In genomic region chr3:127158614-127159221, GRCh38 we compare ENCODE assay signal across 11 cellular contexts. TPM values are rescaled to one million over a fixed set of nuclear protein-coding genes. Genes with fewer than 3 reads are reported as not detected.
DNase-seq lines count a peak whose midpoint lies in the region; ATAC-seq, FAIRE-seq and TF ChIP-seq lines count a peak whose summit lies in the region.
"Had no signal": no experiment of that assay in that cellular context is flagged by ENCODE, and none has a peak within 500 bp of the region (broad histone marks: within the 10 kb centered on the region; RNA-seq: fewer than 3 reads in every experiment).

No MANE protein-coding gene starts in this region.

- CTCF ChIA-PET in RWPE1 (lab: Yijun Ruan, JAX): no interaction called here

- intact Hi-C loops in left ventricle myocardium inferior (cut with micrococcal nuclease) (no loop called here), left ventricle myocardium superior (cut with micrococcal nuclease) (no loop called here)

- no peaks in the 10 kb centered on the region for H3K36me3 ChIP-seq in cardiac muscle cell
- H3K36me3 ChIP-seq in left ventricle myocardium inferior: no peaks in the 10 kb centered on the region
- H3K36me3 ChIP-seq: BLaER1, neutrophil had no signal

- DNase-seq in cardiac muscle cell (ENCODE audit: low read depth in 1 of 2, low spot score in 1 of 2) (peak; percentile 38 to 83), left ventricle myocardium inferior (no peak), RWPE1 (ENCODE audit: low spot score) (peak; percentile 20), left ventricle myocardium superior (no peak), urothelium cell line (ENCODE audit: low spot score) (peak; percentile 68), NCI-H1436 (lab: John Stamatoyannopoulos, UW) (no peak)
- DNase-seq: activated naive CD4-positive, alpha-beta T cell treated with anti-CD3 and anti-CD28 coated beads for 36 hours had no signal

- H3K9me3 ChIP-seq in cardiac muscle cell (ENCODE audit: low read depth) (no peaks in the 10 kb centered on the region), left ventricle myocardium inferior (replicated peaks) (no peaks in the 10 kb centered on the region)
- H3K9me3 ChIP-seq: BLaER1, neutrophil had no signal

- H3K27ac ChIP-seq in cardiac muscle cell (no peak overlapping the region), left ventricle myocardium inferior (replicated peaks) (no peak overlapping the region), RWPE1 (no peak overlapping the region)
- H3K27ac ChIP-seq: BLaER1, neutrophil had no signal

- ATAC-seq in left ventricle myocardium superior (peak; percentile 55), GM19395 (IDR thresholded peaks at IDR 0.05; ENCODE audit: unreplicated experiment) (no peak), GM18909 (IDR thresholded peaks at IDR 0.05; ENCODE audit: poor library complexity, unreplicated experiment) (no peak)

- no peak for FAIRE-seq in urothelium cell line (lab: Jason Lieb, UNC)

- no peak overlapping the region for H3K4me3 ChIP-seq in cardiac muscle cell
- H3K4me3 ChIP-seq in left ventricle myocardium inferior: no peak overlapping the region
- H3K4me3 ChIP-seq: BLaER1 had no signal

- POLR2A ChIA-PET in RWPE1 (lab: Yijun Ruan, JAX; ENCODE audit: low non-redundant PET): no interaction called here

- peaks cover 2% of the 10 kb centered on the region for H3K27me3 ChIP-seq in cardiac muscle cell
- peaks cover 54% of the 10 kb centered on the region for H3K27me3 ChIP-seq in left ventricle myocardium inferior (ENCODE audit: low read depth)
- H3K27me3 ChIP-seq: BLaER1 had no signal

- H3K4me1 ChIP-seq in cardiac muscle cell (ENCODE audit: low read depth) (no peaks in the 10 kb centered on the region), left ventricle myocardium inferior (no peaks in the 10 kb centered on the region)
- H3K4me1 ChIP-seq: BLaER1 had no signal

- TF ChIP-seq CTCF in cardiac muscle cell (IDR thresholded peaks at IDR 0.05; ENCODE audit: low read depth, low read length) (no peak), left ventricle myocardium inferior (IDR thresholded peaks at IDR 0.05; ENCODE audit: borderline replicate concordance) (no peak), RWPE1 (conservative IDR thresholded peaks at IDR 0.05; ENCODE audit: low read depth) (no peak)

RNA-seq across cellular contexts. Expression of gene PRR23E, which starts 34.2 kb away (rescaled TPM):
- not detected in 2 replicates for total RNA-seq in cardiac muscle cell
- polyA plus RNA-seq in cardiac muscle cell: not detected in 2 replicates
- not detected for total RNA-seq in left ventricle myocardium inferior
- total RNA-seq in left ventricle myocardium superior: not detected
- total RNA-seq: activated naive CD4-positive, alpha-beta T cell treated with anti-CD3 and anti-CD28 coated beads for 36 hours had no signal

Comparison
In these comparisons a context has a peak if more than half of its experiments do, and no peak if none do; other contexts are left out.
1. DNase-seq: peak in cardiac muscle cell (2 of 2), RWPE1 (single experiment) and urothelium cell line (single experiment); none in left ventricle myocardium inferior (single experiment), left ventricle myocardium superior (single experiment) and NCI-H1436 (single experiment).